In genomic region chr10:113626809-113627370, GRCh38 we compare ENCODE assay signal across 20 cellular contexts. TPM values are rescaled to one million over a fixed set of nuclear protein-coding genes. Genes with fewer than 3 reads are reported as not detected.
DNase-seq lines count a peak whose midpoint lies in the region; ATAC-seq and TF ChIP-seq lines count a peak whose summit lies in the region.
"Had no signal": no experiment of that assay in that cellular context is flagged by ENCODE, and none has a peak within 500 bp of the region (broad histone marks: within the 10 kb centered on the region; RNA-seq: fewer than 3 reads in every experiment).

No MANE protein-coding gene starts in this region.

- no peaks in the 10 kb centered on the region for H3K9me3 Mint-ChIP-seq in neural progenitor cell
- H3K9me3 Mint-ChIP-seq in activated CD8-positive, alpha-beta T cell treated with anti-CD3 and anti-CD28 coated beads for 36 hours = no peaks in the 10 kb centered on the region
- H3K9me3 Mint-ChIP-seq: CD8-positive, alpha-beta T cell; IgD-negative memory B cell had no signal

- peak overlapping the region; percentile 36 for H3K4me2 ChIP-seq in neural progenitor cell
- H3K4me2 ChIP-seq: BLaER1 had no signal

- no peak overlapping the region for H3K9ac ChIP-seq in neural progenitor cell
- H3K9ac ChIP-seq: BLaER1 had no signal

- H3F3A ChIP-seq in neural progenitor cell (ENCODE audit: low read depth) = peaks cover 10% of the 10 kb centered on the region

- H3K4me3 ChIP-seq in neural progenitor cell (no peak overlapping the region), sigmoid colon (no peak overlapping the region)
- H3K4me3 ChIP-seq: BLaER1, HAP-1 had no signal

- no peaks in the 10 kb centered on the region for H3K79me2 ChIP-seq in neural progenitor cell (ENCODE audit: low read depth)

- H3K9me3 ChIP-seq in neural progenitor cell (ENCODE audit: low read depth) (no peaks in the 10 kb centered on the region), sigmoid colon (no peaks in the 10 kb centered on the region)
- H3K9me3 ChIP-seq: BLaER1, HAP-1 had no signal

- peaks cover 12% of the 10 kb centered on the region for H3K27me3 Mint-ChIP-seq in neural progenitor cell (ENCODE audit: insufficient read depth, low read depth)
- peaks cover 11% of the 10 kb centered on the region for H3K27me3 Mint-ChIP-seq in activated CD8-positive, alpha-beta T cell treated with anti-CD3 and anti-CD28 coated beads for 36 hours

- H3K27ac ChIP-seq in neural progenitor cell = no peak overlapping the region
- no peak overlapping the region for H3K27ac ChIP-seq in sigmoid colon
- H3K27ac ChIP-seq: 22Rv1, BLaER1, HL-60 had no signal

- H3K27me3 ChIP-seq in neural progenitor cell = no peaks in the 10 kb centered on the region
- no peaks in the 10 kb centered on the region for H3K27me3 ChIP-seq in sigmoid colon
- H3K27me3 ChIP-seq: BLaER1 had no signal

- H2AFZ ChIP-seq in neural progenitor cell (replicated peaks) = peak overlapping the region; percentile 70

- 66% methylated on average over 5 of the region's 5 CpGs for WGBS in sigmoid colon, 2 donors

- no peak overlapping the region for H3K27ac Mint-ChIP-seq in neural progenitor cell
- H3K27ac Mint-ChIP-seq in activated CD8-positive, alpha-beta T cell treated with anti-CD3 and anti-CD28 coated beads for 36 hours = no peak overlapping the region
- H3K27ac Mint-ChIP-seq: CD8-positive, alpha-beta T cell; IgD-negative memory B cell had no signal

- no peaks in the 10 kb centered on the region for H4K20me1 ChIP-seq in neural progenitor cell (ENCODE audit: low read depth)
- H4K20me1 ChIP-seq: BLaER1 had no signal

- CTCF ChIA-PET in activated CD8-positive, alpha-beta T cell treated with anti-CD3 and anti-CD28 coated beads for 36 hours (lab: Charles Lee) = interaction anchor here (1.2 kb wide), 1 partner anchor 11 kb away, joined by 5 read pairs; no protein-coding TSS in a partner anchor

- no peak for DNase-seq in Right ventricle myocardium superior
- no peak for DNase-seq in cardiac septum (ENCODE audit: low spot score)
- DNase-seq in fibroblast of gingiva (ENCODE audit: low read depth) = peak; percentile 12
- no peak for DNase-seq in neural progenitor cell (ENCODE audit: low spot score)
- DNase-seq in sigmoid colon = no peak
- DNase-seq in activated CD8-positive, alpha-beta T cell treated with anti-CD3 and anti-CD28 coated beads for 36 hours = no peak
- DNase-seq in SW480 (ENCODE audit: low spot score) = no peak
- DNase-seq: CD8-positive, alpha-beta T cell; Kasumi-1; MM.1S; NCI-H1105 treated with DMSO at 0.1 percent for 48 hours; NCI-H187; NCI-H526 treated with DMSO at 0.1 percent for 48 hours; SIG-M5 had no signal

- H3K4me1 ChIP-seq in neural progenitor cell = peaks cover 26% of the 10 kb centered on the region
- peaks cover 0 to 13% (median 0%) of the 10 kb centered on the region in 4 donors for H3K4me1 ChIP-seq in sigmoid colon
- H3K4me1 ChIP-seq: BLaER1 had no signal

- H3K36me3 ChIP-seq in neural progenitor cell (no peaks in the 10 kb centered on the region), sigmoid colon (no peaks in the 10 kb centered on the region)
- H3K36me3 ChIP-seq: BLaER1, HAP-1 had no signal

- POLR2A ChIA-PET in activated CD8-positive, alpha-beta T cell treated with anti-CD3 and anti-CD28 coated beads for 36 hours (lab: Charles Lee) = no interaction called here

- ATAC-seq in Right ventricle myocardium superior (ENCODE audit: poor library complexity) (peak; percentile 20), HG03378 (IDR thresholded peaks at IDR 0.05; ENCODE audit: unreplicated experiment) (no peak)
- ATAC-seq in activated CD8-positive, alpha-beta T cell treated with anti-CD3 and anti-CD28 coated beads for 36 hours = no peak
- ATAC-seq: CD8-positive, alpha-beta T cell had no signal

- intact Hi-C loops in Right ventricle myocardium superior (cut with DNase I) = no loop called here
- intact Hi-C loops in cardiac septum (cut with DNase I) = loop anchor here (5.0 kb wide), 1 partner anchor 35 kb away; the partner anchor contains the start of gene NRAP
- intact Hi-C loops in sigmoid colon (cut with DNase I) = no loop called here
- intact Hi-C loops in activated CD8-positive, alpha-beta T cell treated with anti-CD3 and anti-CD28 coated beads for 36 hours (cut with micrococcal nuclease) = no loop called here

- TF ChIP-seq POLR2A in sigmoid colon (IDR thresholded peaks at IDR 0.05) = no peak

- H3K4me3 Mint-ChIP-seq in neural progenitor cell = no peak overlapping the region
- H3K4me3 Mint-ChIP-seq in activated CD8-positive, alpha-beta T cell treated with anti-CD3 and anti-CD28 coated beads for 36 hours = no peak overlapping the region
- H3K4me3 Mint-ChIP-seq: CD8-positive, alpha-beta T cell had no signal

- no peak for TF ChIP-seq EP300 in sigmoid colon (IDR thresholded peaks at IDR 0.05)

- H3K36me3 Mint-ChIP-seq in neural progenitor cell = no peaks in the 10 kb centered on the region
- H3K36me3 Mint-ChIP-seq in activated CD8-positive, alpha-beta T cell treated with anti-CD3 and anti-CD28 coated beads for 36 hours (ENCODE audit: low read depth) = no peaks in the 10 kb centered on the region
- H3K36me3 Mint-ChIP-seq: CD8-positive, alpha-beta T cell; IgD-negative memory B cell had no signal

- H3K4me1 Mint-ChIP-seq in neural progenitor cell = peaks cover 21% of the 10 kb centered on the region
- H3K4me1 Mint-ChIP-seq in activated CD8-positive, alpha-beta T cell treated with anti-CD3 and anti-CD28 coated beads for 36 hours (ENCODE audit: low read depth) = no peaks in the 10 kb centered on the region
- H3K4me1 Mint-ChIP-seq: IgD-negative memory B cell had no signal

- TF ChIP-seq CTCF in neural progenitor cell (IDR thresholded peaks at IDR 0.05) (no peak), sigmoid colon (IDR thresholded peaks at IDR 0.05) (no peak)
- TF ChIP-seq CTCF in activated CD8-positive, alpha-beta T cell treated with anti-CD3 and anti-CD28 coated beads for 36 hours (IDR thresholded peaks at IDR 0.05) = no peak

RNA-seq across cellular contexts. Expression of gene NRAP, which starts 37.0 kb away (rescaled TPM):
- total RNA-seq in Right ventricle myocardium superior = 754 TPM
- 1,029 TPM for total RNA-seq in cardiac septum
- not detected in 2 replicates for total RNA-seq in neural progenitor cell (ENCODE audit: low replicate concordance)
- not detected for total RNA-seq in sigmoid colon
- 1 to 10 TPM in 1 of 3 donors, under 1 TPM in 2; 0.41 to 1.2 (median 0.46) TPM for polyA plus RNA-seq in sigmoid colon
- total RNA-seq in activated CD8-positive, alpha-beta T cell treated with anti-CD3 and anti-CD28 coated beads for 36 hours = not detected
- total RNA-seq: CD8-positive, alpha-beta T cell had no signal
- polyA plus RNA-seq: IgD-negative memory B cell had no signal

RNA-seq across cellular contexts. Expression of gene CASP7, which starts 52.8 kb away (rescaled TPM):
- total RNA-seq in Right ventricle myocardium superior (12.9 TPM), cardiac septum (5.9 TPM), neural progenitor cell (ENCODE audit: low replicate concordance) (17.8 and 18.9 TPM in 2 replicates), sigmoid colon (10 to 100 TPM; 11.4 to 17.8 (median 14.5) TPM)
- 100 to 1,000 TPM in 2 of 3 donors, 10 to 100 TPM in 1; 86.0 to 338 (median 178) TPM for polyA plus RNA-seq in sigmoid colon
- 10 to 100 TPM; 23.7 to 24.2 TPM for total RNA-seq in activated CD8-positive, alpha-beta T cell treated with anti-CD3 and anti-CD28 coated beads for 36 hours

Comparison
In these comparisons a context has a peak if more than half of its experiments do, and no peak if none do; other contexts are left out.
1. RNA of gene NRAP, which starts 37.0 kb away (total RNA-seq): 1,029 TPM in cardiac septum (single experiment) and 754 TPM in Right ventricle myocardium superior (single experiment); not detected in activated CD8-positive, alpha-beta T cell treated with anti-CD3 and anti-CD28 coated beads for 36 hours, not detected in neural progenitor cell and not detected in sigmoid colon; every median in the first group is over 100 times any median in the second.